ENCODE assay signal across 18 cellular contexts in the genomic region with DNA sequence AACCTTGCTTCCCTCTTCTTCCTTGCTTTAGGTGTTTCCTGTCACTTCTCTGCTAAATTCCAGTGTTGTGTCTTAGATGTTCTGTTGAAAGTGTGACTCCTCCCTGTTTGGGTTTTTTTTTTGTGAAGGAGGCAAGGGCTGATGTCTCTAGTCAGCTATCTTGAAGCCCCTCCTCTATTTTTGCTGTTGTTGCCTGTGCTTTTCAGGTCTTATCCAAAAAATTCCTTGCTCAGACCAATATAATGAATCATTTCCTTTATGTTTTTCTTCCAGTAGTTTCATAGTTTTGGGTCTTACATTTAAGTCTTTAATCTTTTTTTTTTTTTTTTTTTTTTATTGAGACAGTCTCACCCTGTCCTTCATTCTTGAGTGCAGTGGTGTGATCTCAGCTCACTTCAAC. TPM values are rescaled to one million over a fixed set of nuclear protein-coding genes. Genes with fewer than 3 reads are reported as not detected.
DNase-seq lines count a peak whose midpoint lies in the region; ATAC-seq and TF ChIP-seq lines count a peak whose summit lies in the region.
"Had no signal": no experiment of that assay in that cellular context is flagged by ENCODE, and none has a peak within 500 bp of the region (broad histone marks: within the 10 kb centered on the region; RNA-seq: fewer than 3 reads in every experiment).

No MANE protein-coding gene starts in this region.

- BruUV-seq in MCF 10A (replicated peaks; lab: Mats Ljungman, UMichigan) = no TSS peak

- no peak overlapping the region for H3K27ac ChIP-seq in breast epithelium

- H3K27ac Mint-ChIP-seq in MCF 10A (ENCODE audit: low read depth, unreplicated experiment) = peak overlapping the region; percentile 75
- peak overlapping the region in 1 of 2 donors; percentile 59 for H3K27ac Mint-ChIP-seq in stimulated activated naive CD8-positive, alpha-beta T cell treated with anti-CD3 and anti-CD28 coated beads, Interleukin-15, amount 100 ng/mL, for 72 hours

- no peaks in the 10 kb centered on the region for H3K4me1 ChIP-seq in breast epithelium
- H3K4me1 ChIP-seq: BE2C had no signal

- CTCF ChIA-PET in MCF 10A (lab: Yijun Ruan, JAX) = interaction anchor here (1.3 kb wide), 1 partner anchor 16 kb away, joined by 3 read pairs; no protein-coding TSS in a partner anchor

- TF ChIP-seq CTCF in MCF 10A (IDR thresholded peaks at IDR 0.05; ENCODE audit: unreplicated experiment) = no peak
- TF ChIP-seq CTCF in breast epithelium (IDR thresholded peaks at IDR 0.05) = no peak
- TF ChIP-seq CTCF in fibroblast of pulmonary artery (IDR thresholded peaks at IDR 0.05; ENCODE audit: low read length, missing control alignments) = no peak

- H3K27me3 ChIP-seq in breast epithelium = no peaks in the 10 kb centered on the region
- H3K27me3 ChIP-seq in H7 (ENCODE audit: control insufficient read depth, insufficient read depth, low read length) = no peaks in the 10 kb centered on the region
- H3K27me3 ChIP-seq: BE2C had no signal

- peaks cover 15 to 44% of the 10 kb centered on the region in 2 donors for H3K9me3 ChIP-seq in breast epithelium
- H3K9me3 ChIP-seq: BE2C had no signal

- peaks cover 25% of the 10 kb centered on the region for H3K9me3 Mint-ChIP-seq in MCF 10A (ENCODE audit: unreplicated experiment)
- peaks cover 39 to 67% of the 10 kb centered on the region in 2 donors for H3K9me3 Mint-ChIP-seq in stimulated activated naive CD8-positive, alpha-beta T cell treated with anti-CD3 and anti-CD28 coated beads, Interleukin-15, amount 100 ng/mL, for 72 hours

- H3K4me1 Mint-ChIP-seq in MCF 10A (ENCODE audit: insufficient read depth, unreplicated experiment) = peaks cover 19% of the 10 kb centered on the region
- H3K4me1 Mint-ChIP-seq in stimulated activated naive CD8-positive, alpha-beta T cell treated with anti-CD3 and anti-CD28 coated beads, Interleukin-15, amount 100 ng/mL, for 72 hours = peaks cover 38% of the 10 kb centered on the region

- no peak for DNase-seq in MCF 10A (ENCODE audit: unreplicated experiment)
- DNase-seq in breast epithelium (ENCODE audit: low spot score in 2 of 2) = no peak
- DNase-seq in NCI-H226 = peak; percentile 51
- DNase-seq in fibroblast of pulmonary artery (ENCODE audit: low read depth) = peak; percentile 67
- DNase-seq in stimulated activated naive CD8-positive, alpha-beta T cell treated with anti-CD3 and anti-CD28 coated beads, Interleukin-15, amount 100 ng/mL, for 72 hours = no peak
- DNase-seq in H7 = no peak
- no peak for DNase-seq in AG20443 (ENCODE audit: low spot score)
- no peak for DNase-seq in HUDEP-2 (lab: John Stamatoyannopoulos, UW; ENCODE audit: unreplicated experiment in 76 of 76)
- DNase-seq: 8988T; BE2C; CD4-positive, CD25-positive, alpha-beta regulatory T cell; COR-L47; GOT3; NCI-H1105; NCI-H2081; NCI-H748 treated with DMSO at 0.1 percent for 48 hours; NK-92 treated with Interleukin-12 subunit alpha and Interleukin-12 subunit beta, amount 100 ng/mL, for 24 hours; Right ventricle myocardium superior had no signal

- H3K27me3 Mint-ChIP-seq in MCF 10A (ENCODE audit: insufficient read depth, unreplicated experiment) = no peaks in the 10 kb centered on the region
- H3K27me3 Mint-ChIP-seq in stimulated activated naive CD8-positive, alpha-beta T cell treated with anti-CD3 and anti-CD28 coated beads, Interleukin-15, amount 100 ng/mL, for 72 hours = no peaks in the 10 kb centered on the region
- H3K27me3 Mint-ChIP-seq: CD4-positive, CD25-positive, alpha-beta regulatory T cell had no signal

- no peak for ATAC-seq in stimulated activated naive CD8-positive, alpha-beta T cell treated with anti-CD3 and anti-CD28 coated beads, Interleukin-15, amount 100 ng/mL, for 72 hours

- no peak for TF ChIP-seq POLR2A in breast epithelium (IDR thresholded peaks at IDR 0.05)

- no peak overlapping the region for H3K4me3 Mint-ChIP-seq in MCF 10A (ENCODE audit: unreplicated experiment)
- H3K4me3 Mint-ChIP-seq in stimulated activated naive CD8-positive, alpha-beta T cell treated with anti-CD3 and anti-CD28 coated beads, Interleukin-15, amount 100 ng/mL, for 72 hours = no peak overlapping the region
- H3K4me3 Mint-ChIP-seq: CD4-positive, CD25-positive, alpha-beta regulatory T cell had no signal

- POLR2A ChIA-PET in MCF 10A (lab: Yijun Ruan, JAX) = no interaction called here

- intact Hi-C loops in MCF 10A (cut with micrococcal nuclease) (no loop called here), breast epithelium (cut with DNase I; ENCODE audit: low total_unique reads) (no loop called here)

- no peaks in the 10 kb centered on the region for H3K36me3 Mint-ChIP-seq in MCF 10A (ENCODE audit: insufficient read depth, unreplicated experiment)

- H3K4me3 ChIP-seq in breast epithelium (no peak overlapping the region), fibroblast of pulmonary artery (replicated peaks; ENCODE audit: low read depth, low read length) (no peak overlapping the region), H7 (ENCODE audit: insufficient read depth, low read depth, low read length) (no peak overlapping the region)

- H3K36me3 ChIP-seq in breast epithelium = no peaks in the 10 kb centered on the region
- no peaks in the 10 kb centered on the region for H3K36me3 ChIP-seq in H7 (replicated peaks; ENCODE audit: control insufficient read depth, insufficient read depth, low read length)
- H3K36me3 ChIP-seq: BE2C had no signal

RNA-seq across cellular contexts. Expression of gene RIC1, which starts 22.3 kb away (rescaled TPM):
- total RNA-seq in MCF 10A (2022) (21.3 and 23.1 TPM in 2 replicates), breast epithelium (10 to 100 TPM; 42.6 to 74.5 (median 53.1) TPM)
- total RNA-seq in H7 (2014; rRNA removed; shearing (Covaris generic)) = 19.9 and 20.9 TPM in 2 replicates

Comparison
In these comparisons a context has a peak if more than half of its experiments do, and no peak if none do; other contexts are left out.
1. DNase-seq: peak in NCI-H226 (single experiment) and fibroblast of pulmonary artery (single experiment); none in MCF 10A (single experiment), breast epithelium (0 of 2), stimulated activated naive CD8-positive, alpha-beta T cell treated with anti-CD3 and anti-CD28 coated beads, Interleukin-15, amount 100 ng/mL, for 72 hours (0 of 2), H7 (single experiment), AG20443 (single experiment) and HUDEP-2 (0 of 76).